In genomic region chr5:67720162-67720772, GRCh38 we compare ENCODE assay signal across 7 cellular contexts.
"Had no signal": no experiment of that assay in that cellular context is flagged by ENCODE, and none has a peak within 500 bp of the region (broad histone marks: within the 10 kb centered on the region; RNA-seq: fewer than 3 reads in every experiment).

No MANE protein-coding gene starts in this region.

- H3K36me3 Mint-ChIP-seq: IgD-negative memory B cell had no signal

- DNase-seq: IMR-90, KBM-7, KG1 had no signal

- H3K9ac ChIP-seq: KMS-11 had no signal

- H3K27ac ChIP-seq: HL-60, KMS-11 had no signal

- H3K4me3 Mint-ChIP-seq: IgD-negative memory B cell had no signal

- FAIRE-seq: HTR-8/SVneo had no signal

- H3K4me2 ChIP-seq: KMS-11 had no signal

- H3K9me3 Mint-ChIP-seq: IgD-negative memory B cell had no signal

- H3K27ac Mint-ChIP-seq: IgD-negative memory B cell had no signal

- H3K4me1 Mint-ChIP-seq: IgD-negative memory B cell had no signal

- H3K27me3 Mint-ChIP-seq: IgD-negative memory B cell had no signal
